7 cellular contexts compared by ENCODE assay signal in genomic region chr19:34936184-34936583, GRCh38.
"Had no signal": no experiment of that assay in that cellular context is flagged by ENCODE, and none has a peak within 500 bp of the region (broad histone marks: within the 10 kb centered on the region; RNA-seq: fewer than 3 reads in every experiment).

No MANE protein-coding gene starts in this region.

- H3K4me3 Mint-ChIP-seq: IgD-negative memory B cell had no signal

- DNase-seq: GM23248, GOT3, H7, HCEC 1CT, KBM-7 had no signal

- FAIRE-seq: HTR-8/SVneo had no signal

- H3K4me3 ChIP-seq: GM23248 had no signal

- H3K27me3 Mint-ChIP-seq: IgD-negative memory B cell had no signal

- H3K27ac Mint-ChIP-seq: IgD-negative memory B cell had no signal

- H3K4me1 Mint-ChIP-seq: IgD-negative memory B cell had no signal

- H3K27ac ChIP-seq: GM23248 had no signal
